Comparison of ENCODE assay signal across 27 cellular contexts in genomic region chr18:59062643-59063006, GRCh38.
DNase-seq lines count a peak whose midpoint lies in the region; ATAC-seq and TF ChIP-seq lines count a peak whose summit lies in the region.
"Had no signal": no experiment of that assay in that cellular context is flagged by ENCODE, and none has a peak within 500 bp of the region (broad histone marks: within the 10 kb centered on the region; RNA-seq: fewer than 3 reads in every experiment).

No MANE protein-coding gene starts in this region.

- POLR2A ChIA-PET in PC-3 (lab: Charles Lee; ENCODE audit: unreplicated experiment), result no interaction called here

- peak; percentile 33 for ATAC-seq in GM18868 (IDR thresholded peaks at IDR 0.05; ENCODE audit: unreplicated experiment)
- peak; percentile 50 for ATAC-seq in HG02763 (IDR thresholded peaks at IDR 0.05; ENCODE audit: unreplicated experiment)
- no peak for ATAC-seq in HG03159 (IDR thresholded peaks at IDR 0.05; ENCODE audit: unreplicated experiment)
- no peak for ATAC-seq in GM18873 (IDR thresholded peaks at IDR 0.05; ENCODE audit: low FRiP score, unreplicated experiment)
- no peak for ATAC-seq in PC-3
- ATAC-seq: lower lobe of right lung; naive thymus-derived CD8-positive, alpha-beta T cell had no signal

- H3K79me2 ChIP-seq in KMS-11 (ENCODE audit: insufficient read depth, low read depth), result no peaks in the 10 kb centered on the region
- no peaks in the 10 kb centered on the region for H3K79me2 ChIP-seq in PC-3 (ENCODE audit: low read length)

- H3K9me3 ChIP-seq in skeletal muscle tissue (ENCODE audit: control insufficient read depth in 3 of 3, low read length in 3 of 3), result no peaks in the 10 kb centered on the region
- no peaks in the 10 kb centered on the region for H3K9me3 ChIP-seq in PC-3 (ENCODE audit: low read length)
- H3K9me3 ChIP-seq in Peyer's patch, result no peaks in the 10 kb centered on the region
- H3K9me3 ChIP-seq: ascending aorta, colonic mucosa, lower lobe of right lung, sigmoid colon, SJCRH30, suprapubic skin, upper lobe of left lung had no signal

- no peak overlapping the region for H3K4me3 ChIP-seq in KMS-11 (IDR thresholded peaks at IDR 0.05; ENCODE audit: insufficient read depth, low read depth, low read length)
- no peak overlapping the region for H3K4me3 ChIP-seq in skeletal muscle tissue (ENCODE audit: low read length in 3 of 3)
- no peak overlapping the region for H3K4me3 ChIP-seq in PC-3 (ENCODE audit: low read length)
- H3K4me3 ChIP-seq in Peyer's patch, result no peak overlapping the region
- H3K4me3 ChIP-seq: ascending aorta, colonic mucosa, lower lobe of right lung, sigmoid colon, SJCRH30, suprapubic skin, upper lobe of left lung had no signal

- H2AFZ ChIP-seq in KMS-11 (ENCODE audit: low read depth) (no peak overlapping the region), PC-3 (ENCODE audit: low read length) (no peak overlapping the region)

- H3K4me1 ChIP-seq in KMS-11 (ENCODE audit: low read depth, poor library complexity, severe bottlenecking) (peaks cover 56% of the 10 kb centered on the region), skeletal muscle tissue (ENCODE audit: control insufficient read depth in 3 of 3, insufficient read depth in 3 of 3, low read length in 3 of 3) (peaks cover 10 to 21% (median 14%) of the 10 kb centered on the region in 3 donors), PC-3 (ENCODE audit: insufficient read depth, low read length) (peaks cover 53% of the 10 kb centered on the region), Peyer's patch (no peaks in the 10 kb centered on the region)
- H3K4me1 ChIP-seq: ascending aorta, colonic mucosa, lower lobe of right lung, SJCRH30, upper lobe of left lung had no signal

- H3K9ac ChIP-seq in KMS-11 (no peak overlapping the region), skeletal muscle tissue (ENCODE audit: low read depth in 1 of 3, low read length in 3 of 3) (peak overlapping the region in 1 of 3 donors; percentile 51), PC-3 (ENCODE audit: low read length) (no peak overlapping the region)

- no peak for TF ChIP-seq POLR2A in Peyer's patch (IDR thresholded peaks at IDR 0.05)

- H3K36me3 ChIP-seq in KMS-11 (ENCODE audit: insufficient read depth) (no peaks in the 10 kb centered on the region), skeletal muscle tissue (ENCODE audit: control insufficient read depth in 3 of 3, insufficient read depth in 3 of 3, low read length in 3 of 3) (no peaks in the 10 kb centered on the region), PC-3 (ENCODE audit: low read depth, low read length) (no peaks in the 10 kb centered on the region), Peyer's patch (no peaks in the 10 kb centered on the region)
- H3K36me3 ChIP-seq: ascending aorta, colonic mucosa, lower lobe of right lung, sigmoid colon, SJCRH30, suprapubic skin, upper lobe of left lung had no signal

- CTCF ChIA-PET in PC-3 (lab: Charles Lee), result no interaction called here

- TF ChIP-seq CTCF in KMS-11 (conservative IDR thresholded peaks at IDR 0.05; ENCODE audit: low read depth, low read length) (no peak), PC-3 (conservative IDR thresholded peaks at IDR 0.05; ENCODE audit: low read depth, low read length) (no peak), Peyer's patch (IDR thresholded peaks at IDR 0.05) (no peak)

- no peak overlapping the region for H3K27ac ChIP-seq in KMS-11
- H3K27ac ChIP-seq in skeletal muscle tissue (ENCODE audit: low read depth, low read length), result peak overlapping the region; percentile 90
- H3K27ac ChIP-seq in PC-3 (ENCODE audit: low read length), result no peak overlapping the region
- H3K27ac ChIP-seq in Peyer's patch, result no peak overlapping the region
- H3K27ac ChIP-seq: ascending aorta, colonic mucosa, lower lobe of right lung, SJCRH30, suprapubic skin, upper lobe of left lung had no signal

- H3K9me2 ChIP-seq in PC-3 (replicated peaks; ENCODE audit: low read length), result no peaks in the 10 kb centered on the region

- intact Hi-C loops in PC-3 (cut with micrococcal nuclease), result no loop called here

- BruUV-seq in PC-3 (replicated peaks; lab: Mats Ljungman, UMichigan), result no TSS peak

- H3K4me2 ChIP-seq in KMS-11 (peak overlapping the region; percentile 97; the same call in 1 of the 2 replicates), PC-3 (ENCODE audit: low read length) (no peak overlapping the region)

- H3K27me3 ChIP-seq in KMS-11 (ENCODE audit: insufficient read depth, low read depth), result no peaks in the 10 kb centered on the region
- no peaks in the 10 kb centered on the region for H3K27me3 ChIP-seq in skeletal muscle tissue (ENCODE audit: control insufficient read depth in 3 of 3, insufficient read depth in 3 of 3, low read length in 3 of 3)
- no peaks in the 10 kb centered on the region for H3K27me3 ChIP-seq in PC-3 (ENCODE audit: low read length)
- H3K27me3 ChIP-seq in Peyer's patch, result no peaks in the 10 kb centered on the region
- H3K27me3 ChIP-seq: ascending aorta, colonic mucosa, sigmoid colon, SJCRH30, suprapubic skin, upper lobe of left lung had no signal

- no peak for DNase-seq in PC-3
- no peak for DNase-seq in Peyer's patch
- DNase-seq: ACHN; colonic mucosa; DMS53; effector CD8-positive, alpha-beta T cell; hippocampal formation; lower lobe of right lung; naive thymus-derived CD8-positive, alpha-beta T cell; NCI-H1694; NCI-H446; NCI-H748 treated with DMSO at 0.1 percent for 48 hours; occipital lobe; RPMI8226; SJCRH30; stimulated activated CD4-positive, alpha-beta T cell treated with anti-CD3 and anti-CD28 coated beads, Interleukin-4, amount 100 ng/mL, for 4 hours; T-helper 1 cell had no signal

- H3F3A ChIP-seq in PC-3 (ENCODE audit: low read length, unreplicated experiment), result no peaks in the 10 kb centered on the region

- no peaks in the 10 kb centered on the region for H4K20me1 ChIP-seq in KMS-11 (ENCODE audit: insufficient read depth)
- H4K20me1 ChIP-seq in PC-3 (ENCODE audit: low read length), result no peaks in the 10 kb centered on the region

Comparison
In these comparisons a context has a peak if more than half of its experiments do, and no peak if none do; other contexts are left out.
1. ATAC-seq: peak in GM18868 (single experiment) and HG02763 (single experiment); none in HG03159 (single experiment), GM18873 (single experiment) and PC-3 (single experiment).